ENCODE assay signal across 11 cellular contexts in the genomic region with DNA sequence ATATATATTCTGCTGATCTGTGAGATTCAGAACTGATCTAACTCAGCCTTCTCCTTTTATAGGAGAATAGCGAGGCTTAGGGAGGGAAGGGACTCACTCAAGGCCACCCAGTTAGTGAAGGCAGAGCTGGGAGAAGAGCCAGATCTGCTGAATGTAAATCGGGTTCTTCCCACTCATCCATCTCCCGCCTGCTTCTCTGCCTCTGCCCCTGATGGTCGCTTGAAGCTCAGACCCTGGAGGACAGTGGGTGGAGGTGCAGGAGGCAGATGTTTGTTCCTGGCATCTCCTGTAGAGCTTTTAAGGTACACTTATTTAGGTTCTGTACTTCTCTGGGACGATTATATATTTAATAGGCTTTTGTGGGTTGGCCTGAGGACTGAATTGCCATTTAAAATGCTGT. TPM values are rescaled to one million over a fixed set of nuclear protein-coding genes. Genes with fewer than 3 reads are reported as not detected.
DNase-seq lines count a peak whose midpoint lies in the region; ATAC-seq, FAIRE-seq and TF ChIP-seq lines count a peak whose summit lies in the region.
"Had no signal": no experiment of that assay in that cellular context is flagged by ENCODE, and none has a peak within 500 bp of the region (broad histone marks: within the 10 kb centered on the region; RNA-seq: fewer than 3 reads in every experiment).

No MANE protein-coding gene starts in this region.

- POLR2A ChIA-PET in GM12878 (lab: Charles Lee) = no interaction called here

- H4K5ac ChIP-seq in mesendoderm (ENCODE audit: low read length) = no peak overlapping the region

- H3K9me3 Mint-ChIP-seq in natural killer cell treated with Interleukin-12 subunit alpha and Interleukin-12 subunit beta and Interleukin-15 and Interleukin-18, amount 100 ng/mL, for 72 hours = no peaks in the 10 kb centered on the region
- H3K9me3 Mint-ChIP-seq: activated B cell treated with CpG ODN at 0.5 μM for 24 hours; stimulated activated naive CD8-positive, alpha-beta T cell treated with anti-CD3 and anti-CD28 coated beads, Interleukin-15, Interleukin-2, amounts not matched to agents 100 ng/mL and 50 ng/mL, for 24 hours had no signal

- RAD21 ChIA-PET in GM12878 (lab: Charles Lee; ENCODE audit: unreplicated experiment) = no interaction called here

- H4K20me1 ChIP-seq in GM12878 (ENCODE audit: control insufficient read depth, insufficient read depth) = peaks cover 2% of the 10 kb centered on the region; the same call in 1 of the 2 replicates

- TF ChIP-seq RAD21 in GM12878 (IDR thresholded peaks at IDR 0.05; ENCODE audit: insufficient read depth, low read depth, low read length) = no peak

- H3K27ac Mint-ChIP-seq in natural killer cell treated with Interleukin-12 subunit alpha and Interleukin-12 subunit beta and Interleukin-15 and Interleukin-18, amount 100 ng/mL, for 72 hours = no peak overlapping the region
- H3K27ac Mint-ChIP-seq: activated B cell treated with CpG ODN at 0.5 μM for 24 hours; activated naive CD8-positive, alpha-beta T cell; stimulated activated naive CD8-positive, alpha-beta T cell treated with anti-CD3 and anti-CD28 coated beads, Interleukin-15, Interleukin-2, amounts not matched to agents 100 ng/mL and 50 ng/mL, for 24 hours had no signal

- H3K4me1 ChIP-seq in GM12878 (ENCODE audit: control insufficient read depth, insufficient read depth, low read length) = peaks cover 13% of the 10 kb centered on the region
- peaks cover 8% of the 10 kb centered on the region for H3K4me1 ChIP-seq in mesendoderm (ENCODE audit: control insufficient read depth, low read depth, low read length)

- H3K56ac ChIP-seq in mesendoderm (ENCODE audit: low read length) = no peak overlapping the region

- H3K27me3 ChIP-seq in GM12878 (replicated peaks in 1 of 2; ENCODE audit: control insufficient read depth in 2 of 2, insufficient read depth in 2 of 2, low read length in 1 of 2) (no peaks in the 10 kb centered on the region; a peak in 1 of 4 replicates), mesendoderm (ENCODE audit: insufficient read depth, low read length, poor library complexity) (no peaks in the 10 kb centered on the region)

- in situ Hi-C loops in GM12878 (cut with MboI) = no loop called here

- no peak overlapping the region for H3K4me3 Mint-ChIP-seq in natural killer cell treated with Interleukin-12 subunit alpha and Interleukin-12 subunit beta and Interleukin-15 and Interleukin-18, amount 100 ng/mL, for 72 hours
- H3K4me3 Mint-ChIP-seq: activated B cell treated with CpG ODN at 0.5 μM for 24 hours; activated naive CD8-positive, alpha-beta T cell; stimulated activated naive CD8-positive, alpha-beta T cell treated with anti-CD3 and anti-CD28 coated beads, Interleukin-15, Interleukin-2, amounts not matched to agents 100 ng/mL and 50 ng/mL, for 24 hours had no signal

- SMC1A ChIA-PET in GM12878 (lab: Charles Lee; ENCODE audit: uncharacterized antibody, unreplicated experiment) = interaction anchor here (0.7 kb wide), 1 partner anchor 23 kb away, joined by 4 read pairs; no protein-coding TSS in a partner anchor

- no peaks in the 10 kb centered on the region; a peak in 1 of 4 replicates for H3K36me3 ChIP-seq in GM12878 (ENCODE audit: control insufficient read depth in 2 of 2, insufficient read depth in 2 of 2, low read length in 1 of 2)
- no peaks in the 10 kb centered on the region for H3K36me3 ChIP-seq in mesendoderm (ENCODE audit: control insufficient read depth, insufficient read depth, low read length)

- peaks cover 10 to 25% of the 10 kb centered on the region in 2 donors for H3K4me1 Mint-ChIP-seq in natural killer cell treated with Interleukin-12 subunit alpha and Interleukin-12 subunit beta and Interleukin-15 and Interleukin-18, amount 100 ng/mL, for 72 hours (ENCODE audit: low read depth in 2 of 2)

- no peak for ATAC-seq in GM12878
- ATAC-seq in natural killer cell treated with Interleukin-12 subunit alpha and Interleukin-12 subunit beta and Interleukin-15 and Interleukin-18, amount 100 ng/mL, for 72 hours = no peak

- H2BK5ac ChIP-seq in mesendoderm (ENCODE audit: low read length) = no peak overlapping the region

- H3K9ac ChIP-seq in GM12878 (ENCODE audit: control insufficient read depth, insufficient read depth, low read length) (no peak overlapping the region), mesendoderm (ENCODE audit: low read length) (no peak overlapping the region)

- TF ChIP-seq POLR2A in GM12878 (IDR thresholded peaks at IDR 0.05; ENCODE audit: low read depth, low read length) = no peak

- H4K8ac ChIP-seq in mesendoderm (ENCODE audit: low read depth, low read length) = no peak overlapping the region

- CTCF ChIA-PET in GM12878 (lab: Yijun Ruan, JAX) = no interaction called here

- no peak overlapping the region for H3K23ac ChIP-seq in mesendoderm (ENCODE audit: low read length)

- H3K27ac ChIP-seq in GM12878 (ENCODE audit: control insufficient read depth, insufficient read depth) (no peak overlapping the region), mesendoderm (ENCODE audit: low read depth, low read length) (no peak overlapping the region)

- H2AK5ac ChIP-seq in mesendoderm (ENCODE audit: low read length) = no peak overlapping the region

- DNase-seq in DMS 273 treated with DMSO at 0.1 percent for 48 hours (lab: John Stamatoyannopoulos, UW) (peak; percentile 77), HT-29 (ENCODE audit: low spot score) (peak; percentile 16), GM12878 (ENCODE audit: low read depth, low spot score) (no peak), mesendoderm (peak; percentile 82), HPDE6-E6E7 (ENCODE audit: extremely low spot score) (no peak)
- no peak for DNase-seq in activated effector memory CD4-positive, alpha-beta T cell treated with Interleukin-2 at 50 U/mL for 16 hours
- DNase-seq in natural killer cell treated with Interleukin-12 subunit alpha and Interleukin-12 subunit beta and Interleukin-15 and Interleukin-18, amount 100 ng/mL, for 72 hours (ENCODE audit: low spot score) = no peak
- no peak for DNase-seq in activated CD8-positive, alpha-beta memory T cell treated with anti-CD3 and anti-CD28 coated beads, Interleukin-2, amount 50 U/mL, for 48 hours
- DNase-seq: activated B cell treated with CpG ODN at 0.5 μM for 24 hours had no signal

- intact Hi-C loops in GM12878 (cut with micrococcal nuclease; ENCODE audit: unreplicated experiment) = no loop called here

- H3K4me3 ChIP-seq in GM12878 = no peak overlapping the region
- H3K4me3 ChIP-seq in mesendoderm (ENCODE audit: low read length) = no peak overlapping the region

- 0 out of 6 replicates have a peak, but pooled peaks of 2 of the 3 experiments have one; percentile 9 to 27 for TF ChIP-seq CTCF in GM12878 (IDR thresholded peaks at IDR 0.05 in 2 of 3, conservative IDR thresholded peaks at IDR 0.05 in 1 of 3; ENCODE audit: control insufficient read depth in 2 of 3, extremely low read depth in 1 of 3, insufficient read depth in 1 of 3, low read depth in 3 of 3, low read length in 3 of 3)

- H2AFZ ChIP-seq in GM12878 (ENCODE audit: control insufficient read depth, low read depth, low read length) = no peak overlapping the region

- no peak for TF ChIP-seq EP300 in GM12878 (IDR thresholded peaks at IDR 0.05; ENCODE audit: borderline replicate concordance in 1 of 2, control insufficient read depth in 1 of 2, low read depth in 2 of 2, low read length in 2 of 2)

- no peak for FAIRE-seq in GM12878 (lab: Jason Lieb, UNC)

- WGBS in GM12878 (ENCODE audit: insufficient coverage, insufficient replicate concordance, low lambda C conversion rate, missing lambda C conversion rate) = 79% methylated on average over 5 of the region's 5 CpGs
- WGBS in mesendoderm (ENCODE audit: extremely low coverage, insufficient coverage, low lambda C conversion rate) = no CpG with 5 or more reads among the region's 5 CpGs

- H3K4me2 ChIP-seq in GM12878 (ENCODE audit: control insufficient read depth, insufficient read depth) (no peak overlapping the region), mesendoderm (ENCODE audit: low read length) (no peak overlapping the region)

- no peaks in the 10 kb centered on the region for H3K9me3 ChIP-seq in GM12878 (replicated peaks; ENCODE audit: control insufficient read depth, insufficient read depth, low read length)

- H3K27me3 Mint-ChIP-seq in natural killer cell treated with Interleukin-12 subunit alpha and Interleukin-12 subunit beta and Interleukin-15 and Interleukin-18, amount 100 ng/mL, for 72 hours = peaks cover 11 to 21% of the 10 kb centered on the region in 2 donors
- H3K27me3 Mint-ChIP-seq: activated naive CD8-positive, alpha-beta T cell; stimulated activated naive CD8-positive, alpha-beta T cell treated with anti-CD3 and anti-CD28 coated beads, Interleukin-15, Interleukin-2, amounts not matched to agents 100 ng/mL and 50 ng/mL, for 24 hours had no signal

- H3K36me3 Mint-ChIP-seq in natural killer cell treated with Interleukin-12 subunit alpha and Interleukin-12 subunit beta and Interleukin-15 and Interleukin-18, amount 100 ng/mL, for 72 hours = no peaks in the 10 kb centered on the region

- H2BK15ac ChIP-seq in mesendoderm (replicated peaks; ENCODE audit: low read depth) = no peak overlapping the region

- H3K79me1 ChIP-seq in mesendoderm (ENCODE audit: low read length) = peaks cover 44% of the 10 kb centered on the region

- no peak overlapping the region for H2BK120ac ChIP-seq in mesendoderm (ENCODE audit: low read depth, low read length)

- H3K18ac ChIP-seq in mesendoderm (ENCODE audit: low read length) = no peak overlapping the region

- H3K4ac ChIP-seq in mesendoderm (ENCODE audit: low read depth, low read length) = no peak overlapping the region

- H3K79me2 ChIP-seq in GM12878 (ENCODE audit: control insufficient read depth, insufficient read depth, low read length) (peaks cover 47% of the 10 kb centered on the region), mesendoderm (ENCODE audit: control insufficient read depth, insufficient read depth, low read length) (peaks cover 70% of the 10 kb centered on the region)

- no TSS peak for BruUV-seq in GM12878 (replicated peaks; lab: Mats Ljungman, UMichigan)

RNA-seq across cellular contexts. Expression of gene PDIA5, which starts 4.3 kb away (rescaled TPM):
- total RNA-seq in HT-29 (2014; rRNA removed; shearing (Covaris generic)) = 18.5 and 22.8 TPM in 2 replicates
- 20.9 and 29.7 TPM in 2 replicates for total RNA-seq in GM12878 (2013; cell fraction: nucleolus; rRNA removed)
- 15.2 and 16.4 TPM in 2 replicates for total RNA-seq in GM12878 (2014; rRNA removed)
- 15.8 and 18.1 TPM in 2 replicates for total RNA-seq in GM12878 (2014; rRNA removed; fragmentation: Illumina TruSeq; extraction: Trizol)
- total RNA-seq in GM12878 (2021) = 24.2 and 24.5 TPM in 2 replicates
- polyA plus RNA-seq in GM12878 (2011; ENCODE audit: low read depth) = 14.1 TPM
- polyA plus RNA-seq in GM12878 (2011; rRNA removed) = 13.0 and 20.2 TPM in 2 replicates
- polyA plus RNA-seq in GM12878 (2011; cell fraction: cytosol; rRNA removed) = 15.8 and 16.3 TPM in 2 replicates
- 15.6 and 15.8 TPM in 2 replicates for polyA plus RNA-seq in GM12878 (2011; cell fraction: nucleus; rRNA removed)
- polyA plus RNA-seq in GM12878 (2012) = 19.9 and 21.6 TPM in 2 replicates
- polyA plus RNA-seq in GM12878 (2014; fragmentation: Illumina TruSeq; extraction: Trizol) = 20.2 and 34.7 TPM in 2 replicates
- polyA plus RNA-seq in GM12878 (2014; fragmentation: Nextera tagmentation; extraction: Ambion mirVana) = 1 to 10 TPM; 4.1 to 5.2 TPM
- polyA plus RNA-seq in GM12878 (2014; rRNA removed) = 20.4 and 24.8 TPM in 2 replicates
- polyA plus RNA-seq in GM12878 (2016; fragmentation: Nextera tagmentation; extraction: Ambion mirVana) = 10 to 100 TPM; 22.9 to 23.5 TPM
- 8.9 and 15.1 TPM in 2 replicates for polyA minus RNA-seq in GM12878 (2011; rRNA and poly(A)+ RNA removed)
- 5.6 and 8.0 TPM in 2 replicates for polyA minus RNA-seq in GM12878 (2011; cell fraction: cytosol; rRNA and poly(A)+ RNA removed)
- polyA minus RNA-seq in GM12878 (2011; cell fraction: nucleus; rRNA and poly(A)+ RNA removed) = 4.5 and 9.1 TPM in 2 replicates
- polyA plus RNA-seq in mesendoderm (2013, experiment 1 of 2) = 28.4 TPM
- polyA plus RNA-seq in mesendoderm (2013, experiment 2 of 2) = 27.6 TPM
- 10 to 100 TPM; 10.3 to 33.3 TPM for total RNA-seq in natural killer cell treated with Interleukin-12 subunit alpha and Interleukin-12 subunit beta and Interleukin-15 and Interleukin-18, amount 100 ng/mL, for 72 hours

RNA-seq across cellular contexts. Expression of gene SEMA5B, which starts 43.6 kb away (rescaled TPM):
- not detected in 2 replicates for total RNA-seq in HT-29 (2014; rRNA removed; shearing (Covaris generic))
- total RNA-seq in GM12878 (2013; cell fraction: nucleolus; rRNA removed) = not detected in 2 replicates
- not detected in 2 replicates for total RNA-seq in GM12878 (2014; rRNA removed)
- total RNA-seq in GM12878 (2014; rRNA removed; fragmentation: Illumina TruSeq; extraction: Trizol) = not detected in 2 replicates
- total RNA-seq in GM12878 (2021) = not detected in 2 replicates
- polyA plus RNA-seq in GM12878 (2011; ENCODE audit: low read depth) = 0.13 TPM
- polyA plus RNA-seq in GM12878 (2011; rRNA removed) = 0.05 TPM in 1 of 2 replicates, not detected in the other
- 0.03 TPM in 2 replicates for polyA plus RNA-seq in GM12878 (2011; cell fraction: cytosol; rRNA removed)
- 0.04 TPM in 1 of 2 replicates, not detected in the other for polyA plus RNA-seq in GM12878 (2011; cell fraction: nucleus; rRNA removed)
- 0.06 TPM in 1 of 2 replicates, not detected in the other for polyA plus RNA-seq in GM12878 (2012)
- polyA plus RNA-seq in GM12878 (2014; fragmentation: Illumina TruSeq; extraction: Trizol) = not detected in 2 replicates
- polyA plus RNA-seq in GM12878 (2014; fragmentation: Nextera tagmentation; extraction: Ambion mirVana) = not detected
- not detected in 2 replicates for polyA plus RNA-seq in GM12878 (2014; rRNA removed)
- not detected for polyA plus RNA-seq in GM12878 (2016; fragmentation: Nextera tagmentation; extraction: Ambion mirVana)
- not detected in 2 replicates for polyA minus RNA-seq in GM12878 (2011; rRNA and poly(A)+ RNA removed)
- polyA minus RNA-seq in GM12878 (2011; cell fraction: cytosol; rRNA and poly(A)+ RNA removed) = not detected in 2 replicates
- polyA minus RNA-seq in GM12878 (2011; cell fraction: nucleus; rRNA and poly(A)+ RNA removed) = not detected in 2 replicates
- 2.2 TPM for polyA plus RNA-seq in mesendoderm (2013, experiment 1 of 2)
- polyA plus RNA-seq in mesendoderm (2013, experiment 2 of 2) = 1.9 TPM
- not detected for total RNA-seq in natural killer cell treated with Interleukin-12 subunit alpha and Interleukin-12 subunit beta and Interleukin-15 and Interleukin-18, amount 100 ng/mL, for 72 hours

Comparison
In these comparisons a context has a peak if more than half of its experiments do, and no peak if none do; other contexts are left out.
1. DNase-seq: peak in DMS 273 treated with DMSO at 0.1 percent for 48 hours (single experiment), HT-29 (single experiment) and mesendoderm (single experiment); none in GM12878 (single experiment), activated effector memory CD4-positive, alpha-beta T cell treated with Interleukin-2 at 50 U/mL for 16 hours (single experiment), HPDE6-E6E7 (single experiment), natural killer cell treated with Interleukin-12 subunit alpha and Interleukin-12 subunit beta and Interleukin-15 and Interleukin-18, amount 100 ng/mL, for 72 hours (single experiment) and activated CD8-positive, alpha-beta memory T cell treated with anti-CD3 and anti-CD28 coated beads, Interleukin-2, amount 50 U/mL, for 48 hours (single experiment).